ENCODE assay signal across 8 cellular contexts in the genomic region with DNA sequence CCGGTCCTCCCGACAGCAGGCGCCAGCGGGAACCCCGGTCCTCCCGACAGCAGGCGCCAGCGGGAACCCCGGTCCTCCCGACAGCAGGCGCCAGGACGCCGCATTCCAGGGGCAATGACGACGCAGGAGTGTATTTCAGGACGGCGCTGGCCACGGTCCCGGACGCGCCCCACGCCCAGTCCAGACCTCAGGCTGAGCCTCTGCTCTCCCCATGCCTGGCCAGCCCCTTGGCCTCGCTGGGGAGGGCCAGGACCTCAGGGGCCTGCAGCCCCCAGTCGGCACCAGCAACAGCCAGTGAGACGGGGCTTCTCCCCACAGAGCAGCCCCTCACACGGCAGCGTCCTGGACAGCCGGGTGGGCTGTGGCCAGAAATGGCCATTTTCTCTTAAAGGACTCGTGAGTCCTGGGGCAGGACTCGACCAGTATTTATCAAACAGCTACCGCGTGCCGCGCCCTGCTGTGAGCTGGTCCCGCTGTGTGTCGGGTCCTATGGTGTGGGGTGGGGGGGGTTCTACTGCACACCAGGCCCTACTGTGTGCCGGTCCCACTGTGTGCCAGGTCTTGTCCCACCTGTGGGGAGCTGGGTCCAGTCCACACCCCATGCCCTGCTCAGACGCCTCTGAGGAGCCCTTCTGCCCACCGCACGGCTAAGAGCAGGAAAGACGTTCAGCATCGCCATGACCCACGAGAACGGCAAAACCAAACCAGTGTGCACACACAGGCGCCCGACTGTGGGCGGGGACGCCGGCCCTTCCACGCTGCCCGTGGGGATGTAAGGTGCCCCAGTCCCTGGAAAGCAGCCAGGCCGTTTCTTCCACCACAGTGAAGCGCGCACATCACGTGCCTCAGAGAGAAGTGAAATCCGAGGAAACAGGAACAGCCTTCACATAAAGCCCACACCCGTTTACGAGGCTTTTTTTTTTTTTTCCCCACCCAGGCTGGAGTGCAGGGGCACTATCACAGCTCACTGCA. TPM values are rescaled to one million over a fixed set of nuclear protein-coding genes. Genes with fewer than 3 reads are reported as not detected.
DNase-seq lines count a peak whose midpoint lies in the region; ATAC-seq and TF ChIP-seq lines count a peak whose summit lies in the region.

No MANE protein-coding gene starts in this region.

- no peaks in the 10 kb centered on the region for H3F3A ChIP-seq in smooth muscle cell (ENCODE audit: low read depth)

- H3K27ac ChIP-seq in HL-60 (replicated peaks) (peak overlapping the region; percentile 60), smooth muscle cell (ENCODE audit: low read depth) (no peak overlapping the region)

- no peaks in the 10 kb centered on the region for H3K79me2 ChIP-seq in smooth muscle cell (ENCODE audit: low read depth)

- H3K4me1 ChIP-seq in smooth muscle cell (ENCODE audit: low read depth) = no peaks in the 10 kb centered on the region

- 58% methylated on average over 54 of the region's 58 CpGs for WGBS in smooth muscle cell (ENCODE audit: low lambda C conversion rate)

- no peaks in the 10 kb centered on the region for H3K9me3 Mint-ChIP-seq in activated naive CD4-positive, alpha-beta T cell treated with anti-CD3 and anti-CD28 coated beads, Interleukin-2, amount 50 U/mL, for 72 hours

- no peaks in the 10 kb centered on the region for H3K9me3 ChIP-seq in smooth muscle cell (replicated peaks; ENCODE audit: low read depth)

- DNase-seq in AG08395 (ENCODE audit: low spot score) (peak; percentile 74), HL-60 (ENCODE audit: low read depth in 1 of 2, low spot score in 1 of 2) (peak; percentile 74 to 92), hepatic stellate cell (ENCODE audit: low spot score) (peak; percentile 74), smooth muscle cell (lab: John Stamatoyannopoulos, UW; ENCODE audit: unreplicated experiment) (no peak), NCI-H2081 (lab: John Stamatoyannopoulos, UW) (no peak), NK-92 (lab: John Stamatoyannopoulos, UW; ENCODE audit: unreplicated experiment) (no peak)
- no peak for DNase-seq in activated naive CD4-positive, alpha-beta T cell treated with anti-CD3 and anti-CD28 coated beads, Interleukin-2, amount 50 U/mL, for 72 hours (ENCODE audit: low spot score in 2 of 2)

- H3K27ac Mint-ChIP-seq in activated naive CD4-positive, alpha-beta T cell treated with anti-CD3 and anti-CD28 coated beads, Interleukin-2, amount 50 U/mL, for 72 hours = no peak overlapping the region

- H2AFZ ChIP-seq in smooth muscle cell (ENCODE audit: low read depth) = no peak overlapping the region

- H3K27me3 ChIP-seq in HL-60 (ENCODE audit: insufficient read depth, poor library complexity, severe bottlenecking) (no peaks in the 10 kb centered on the region), smooth muscle cell (ENCODE audit: low read depth) (peaks cover 20% of the 10 kb centered on the region)

- no peaks in the 10 kb centered on the region for H3K36me3 Mint-ChIP-seq in activated naive CD4-positive, alpha-beta T cell treated with anti-CD3 and anti-CD28 coated beads, Interleukin-2, amount 50 U/mL, for 72 hours

- H4K20me1 ChIP-seq in smooth muscle cell (ENCODE audit: low read depth) = no peaks in the 10 kb centered on the region

- no peaks in the 10 kb centered on the region for H3K36me3 ChIP-seq in smooth muscle cell (ENCODE audit: low read depth)

- TF ChIP-seq CTCF in HL-60 (IDR thresholded peaks at IDR 0.05; ENCODE audit: insufficient read depth, low read length) (no peak), smooth muscle cell (IDR thresholded peaks at IDR 0.05; ENCODE audit: borderline replicate concordance, insufficient read depth, poor library complexity, severe bottlenecking) (no peak)

- H3K4me3 ChIP-seq in HL-60 (replicated peaks; ENCODE audit: insufficient read depth, low read length) (peak overlapping the region; percentile 24; the same call in 1 of the 2 replicates), smooth muscle cell (peak overlapping the region; percentile 37)

- peak overlapping the region; percentile 79 for H3K4me2 ChIP-seq in smooth muscle cell

- peak; percentile 34 to 37 for ATAC-seq in activated naive CD4-positive, alpha-beta T cell treated with anti-CD3 and anti-CD28 coated beads, Interleukin-2, amount 50 U/mL, for 72 hours
- ATAC-seq in GM18498 (IDR thresholded peaks at IDR 0.05; ENCODE audit: unreplicated experiment) = no peak

- no peak overlapping the region for H3K9ac ChIP-seq in smooth muscle cell (ENCODE audit: low read depth)

RNA-seq across cellular contexts. Expression of a gene that starts 33.3 kb away (rescaled TPM):
- 10 to 100 TPM; 32.5 to 34.1 TPM for total RNA-seq in activated naive CD4-positive, alpha-beta T cell treated with anti-CD3 and anti-CD28 coated beads, Interleukin-2, amount 50 U/mL, for 72 hours
- 17.0 and 26.3 TPM in 2 replicates for total RNA-seq in smooth muscle cell
- polyA plus RNA-seq in smooth muscle cell = 39.9 and 52.3 TPM in 2 replicates

RNA-seq across cellular contexts. Expression of a gene that starts 44.8 kb away (rescaled TPM):
- 10 to 100 TPM in 1 of 2 donors, 1 to 10 TPM in 1; 9.2 to 19.9 TPM for total RNA-seq in activated naive CD4-positive, alpha-beta T cell treated with anti-CD3 and anti-CD28 coated beads, Interleukin-2, amount 50 U/mL, for 72 hours
- 2.0 and 3.0 TPM in 2 replicates for total RNA-seq in smooth muscle cell
- polyA plus RNA-seq in smooth muscle cell = 1.3 and 2.4 TPM in 2 replicates

Comparison
In these comparisons a context has a peak if more than half of its experiments do, and no peak if none do; other contexts are left out.
1. DNase-seq: peak in AG08395 (single experiment), HL-60 (2 of 2) and hepatic stellate cell (single experiment); none in activated naive CD4-positive, alpha-beta T cell treated with anti-CD3 and anti-CD28 coated beads, Interleukin-2, amount 50 U/mL, for 72 hours (0 of 2), smooth muscle cell (single experiment), NCI-H2081 (0 of 2) and NK-92 (single experiment).